8 cellular contexts compared by ENCODE assay signal in genomic region chr15:49235446-49236207, GRCh38.
DNase-seq lines count a peak whose midpoint lies in the region; ATAC-seq and TF ChIP-seq lines count a peak whose summit lies in the region.

No MANE protein-coding gene starts in this region.

- WGBS in heart right ventricle, 2 donors = 36 to 38% methylated on average over 3 of the region's 3 CpGs

- intact Hi-C loops in heart right ventricle (cut with DNase I) = loop anchor here (1.0 to 10.0 kb wide), 13 partner anchors 179 to 909 kb away; partner anchors contain the start of genes DTWD1 (in 2 of the 10), FAM227B (in 2 of the 10) and FGF7 (in 1 of the 10)

- peaks cover 0 to 52% (median 21%) of the 10 kb centered on the region in 9 donors for H3K4me1 ChIP-seq in heart right ventricle

- peaks cover 0 to 35% (median 0%) of the 10 kb centered on the region in 9 donors for H3K36me3 ChIP-seq in heart right ventricle

- H3K27me3 Mint-ChIP-seq in activated naive CD8-positive, alpha-beta T cell treated with anti-CD3 and anti-CD28 coated beads, Interleukin-2, amount 10 ng/mL, durations not matched to agents 7 days and 5 days = no peaks in the 10 kb centered on the region

- peak overlapping the region in 3 of 10 donors; percentile 3 to 52 (median 23) for H3K27ac ChIP-seq in heart right ventricle

- DNase-seq in G401 (ENCODE audit: low spot score) = peak; percentile 64
- peak; percentile 9 for DNase-seq in HuH-7 (ENCODE audit: low spot score)
- peak; percentile 69 for DNase-seq in RPMI8226
- DNase-seq in activated naive CD8-positive, alpha-beta T cell treated with anti-CD3 and anti-CD28 coated beads, Interleukin-2, amount 10 ng/mL, durations not matched to agents 7 days and 5 days = no peak
- peak in 1 of 2 donors; percentile 46 for DNase-seq in heart right ventricle
- DNase-seq in pulmonary artery endothelial cell (ENCODE audit: low read depth, low spot score) = peak; percentile 62
- DNase-seq in OCI-M2 (lab: John Stamatoyannopoulos, UW; ENCODE audit: unreplicated experiment) = no peak

- peaks cover 25% of the 10 kb centered on the region for H3K36me3 Mint-ChIP-seq in activated naive CD8-positive, alpha-beta T cell treated with anti-CD3 and anti-CD28 coated beads, Interleukin-2, amount 10 ng/mL, durations not matched to agents 7 days and 5 days

- TF ChIP-seq CTCF in heart right ventricle (IDR thresholded peaks at IDR 0.05) = peak; percentile 46 to 82 (median 78)

- no peaks in the 10 kb centered on the region for H3K27me3 ChIP-seq in heart right ventricle

- H3K4me3 ChIP-seq in heart right ventricle = no peak overlapping the region

- POLR2A ChIA-PET in activated naive CD8-positive, alpha-beta T cell treated with anti-CD3 and anti-CD28 coated beads, Interleukin-2, amount 10 ng/mL, durations not matched to agents 7 days and 5 days (lab: Charles Lee) = no interaction called here

- H3K27ac Mint-ChIP-seq in activated naive CD8-positive, alpha-beta T cell treated with anti-CD3 and anti-CD28 coated beads, Interleukin-2, amount 10 ng/mL, durations not matched to agents 7 days and 5 days = peak overlapping the region; percentile 19

- in situ Hi-C loops in G401 (cut with HindIII; ENCODE audit: low sequenced_read_pairs) = no loop called here

- ATAC-seq in GM21528 (IDR thresholded peaks at IDR 0.05; ENCODE audit: low FRiP score, unreplicated experiment) = peak; percentile 95
- ATAC-seq in activated naive CD8-positive, alpha-beta T cell treated with anti-CD3 and anti-CD28 coated beads, Interleukin-2, amount 10 ng/mL, durations not matched to agents 7 days and 5 days (ENCODE audit: low read depth) = peak; percentile 88
- peak; percentile 64 to 85 (median 80) for ATAC-seq in heart right ventricle

- peaks cover 1% of the 10 kb centered on the region for H3K9me3 Mint-ChIP-seq in activated naive CD8-positive, alpha-beta T cell treated with anti-CD3 and anti-CD28 coated beads, Interleukin-2, amount 10 ng/mL, durations not matched to agents 7 days and 5 days

- peaks cover 0 to 8% (median 0%) of the 10 kb centered on the region in 11 donors for H3K9me3 ChIP-seq in heart right ventricle

- peaks cover 9% of the 10 kb centered on the region for H3K4me1 Mint-ChIP-seq in activated naive CD8-positive, alpha-beta T cell treated with anti-CD3 and anti-CD28 coated beads, Interleukin-2, amount 10 ng/mL, durations not matched to agents 7 days and 5 days

- H3K4me3 Mint-ChIP-seq in activated naive CD8-positive, alpha-beta T cell treated with anti-CD3 and anti-CD28 coated beads, Interleukin-2, amount 10 ng/mL, durations not matched to agents 7 days and 5 days = no peak overlapping the region

Comparison
In these comparisons a context has a peak if more than half of its experiments do, and no peak if none do; other contexts are left out.
1. DNase-seq: peak in G401 (single experiment), HuH-7 (single experiment), RPMI8226 (single experiment) and pulmonary artery endothelial cell (single experiment); none in activated naive CD8-positive, alpha-beta T cell treated with anti-CD3 and anti-CD28 coated beads, Interleukin-2, amount 10 ng/mL, durations not matched to agents 7 days and 5 days (single experiment) and OCI-M2 (single experiment).
2. Peak in every context shown above with its lines, with median percentiles within 50 percentile points of each other: ATAC-seq.